In the genomic region with DNA sequence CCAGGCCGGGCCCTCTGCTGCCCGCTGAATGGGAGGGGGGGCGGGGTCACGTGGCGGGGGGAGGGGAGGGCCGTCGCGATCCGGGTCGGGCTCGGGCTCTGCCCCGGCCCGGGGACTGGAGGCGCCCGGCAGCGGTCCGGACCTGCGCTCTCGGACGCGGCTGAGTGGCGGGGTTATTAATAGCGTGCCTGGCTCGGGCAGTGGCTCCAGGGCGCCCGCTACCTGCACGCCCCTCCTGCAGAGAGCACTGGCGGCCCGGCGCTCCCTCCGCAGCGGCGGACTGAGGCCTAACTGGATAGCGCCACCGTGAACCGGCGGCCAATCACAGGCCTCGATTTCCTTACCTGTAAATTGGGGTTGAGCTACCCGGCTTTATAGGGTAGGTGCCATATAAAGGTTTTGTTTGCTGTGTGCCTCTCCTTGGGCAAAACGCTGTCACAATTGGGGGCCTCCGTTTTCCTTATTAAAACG, we compare ENCODE assay signal across 8 cellular contexts. TPM values are rescaled to one million over a fixed set of nuclear protein-coding genes. Genes with fewer than 3 reads are reported as not detected.
A peak's percentile ranks its signal among the peaks of the same experiment; 100 is the strongest.
DNase-seq lines count a peak whose midpoint lies in the region; ATAC-seq and TF ChIP-seq lines count a peak whose summit lies in the region.

No MANE protein-coding gene starts in this region.

- H3K9me3 ChIP-seq in muscle layer of colon (ENCODE audit: low read length) = no peaks in the 10 kb centered on the region

- peak overlapping the region; percentile 54 for H3K9ac ChIP-seq in muscle layer of colon (ENCODE audit: low read length)

- no peak for TF ChIP-seq CTCF in GM12875 (IDR thresholded peaks at IDR 0.05; ENCODE audit: borderline replicate concordance, insufficient read depth, low read depth, low read length)

- no peaks in the 10 kb centered on the region for H3K36me3 ChIP-seq in muscle layer of colon (ENCODE audit: insufficient read depth, low read length)

- DNase-seq in NCI-H774 (lab: John Stamatoyannopoulos, UW) (peak; percentile 23), NCI-H1417 treated with DMSO at 0.1 percent for 48 hours (lab: John Stamatoyannopoulos, UW) (no peak), NCI-H1694 treated with DMSO at 0.1 percent for 48 hours (lab: John Stamatoyannopoulos, UW) (no peak), middle frontal gyrus (ENCODE audit: extremely low spot score, low spot score) (no peak)

- H3K4me3 ChIP-seq in GM12875 (ENCODE audit: low read depth, low read length) (peak overlapping the region; percentile 29), muscle layer of colon (ENCODE audit: low read depth in 1 of 2, low read length in 2 of 2) (peak overlapping the region; percentile 29 to 46)

- no peaks in the 10 kb centered on the region for H3K27me3 ChIP-seq in muscle layer of colon (ENCODE audit: control insufficient read depth in 1 of 2, insufficient read depth in 2 of 2, low read length in 2 of 2)

- H3K27ac ChIP-seq in muscle layer of colon (ENCODE audit: low read depth, low read length) = peak overlapping the region; percentile 93

- H3K4me1 ChIP-seq in muscle layer of colon (ENCODE audit: insufficient read depth, low read length) = peaks cover 60% of the 10 kb centered on the region

- peak; percentile 39 for ATAC-seq in esophagus mucosa
- no peak for ATAC-seq in GM21515 (IDR thresholded peaks at IDR 0.05; ENCODE audit: unreplicated experiment)

RNA-seq across cellular contexts. Expression of a gene that starts 28.0 kb away (rescaled TPM):
- total RNA-seq in esophagus mucosa = 51.7 TPM

RNA-seq across cellular contexts. Expression of a gene that starts 59.1 kb away (rescaled TPM):
- total RNA-seq in esophagus mucosa = 1.3 TPM
